Comparison of ENCODE assay signal across 1 cellular context in the genomic region with DNA sequence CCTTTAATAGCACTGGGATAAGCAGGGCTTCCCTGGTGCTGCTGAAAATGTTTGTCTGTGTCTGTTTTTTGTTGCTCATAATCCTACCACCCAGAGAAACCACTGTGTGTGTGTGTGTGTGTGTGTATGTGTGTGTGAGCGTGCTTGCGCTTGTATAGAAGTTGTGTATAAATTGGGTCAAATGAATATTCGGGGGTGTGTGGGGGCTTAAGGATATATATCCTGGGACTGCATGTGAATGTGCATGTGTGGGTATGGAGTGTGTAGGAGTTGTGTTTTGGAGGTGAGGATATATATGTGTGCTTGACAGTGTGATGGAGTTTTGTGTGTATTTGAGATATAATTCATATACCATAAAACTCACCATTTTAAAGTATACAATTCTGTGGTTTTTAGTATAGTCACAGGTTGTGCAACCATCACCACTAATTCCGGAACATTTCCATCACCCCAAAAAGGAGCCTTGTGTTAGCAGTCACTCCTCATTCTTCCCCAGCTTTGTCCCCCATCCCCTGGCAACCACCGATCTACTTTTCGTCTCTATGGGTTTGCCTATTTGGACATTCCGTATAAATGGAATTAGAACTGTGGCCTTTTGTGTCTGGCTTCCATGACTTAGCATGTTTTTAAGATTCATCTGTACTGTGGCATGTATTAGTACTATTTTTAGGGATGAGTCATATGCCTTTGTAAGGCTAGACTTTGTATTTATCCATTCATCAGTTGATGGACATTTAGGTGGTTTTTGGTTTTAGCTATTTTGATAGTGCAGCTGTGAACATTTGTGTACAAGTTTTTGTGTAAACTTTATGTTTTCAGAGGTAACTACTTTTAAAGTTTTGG.
TF ChIP-seq lines count a peak whose summit lies in the region.

No MANE protein-coding gene starts in this region.

TF ChIP-seq in SK-N-SH, 30 proteins besides CTCF, POLR2A, EP300 and RAD21:
- TF ChIP-seq, protein P1, sequence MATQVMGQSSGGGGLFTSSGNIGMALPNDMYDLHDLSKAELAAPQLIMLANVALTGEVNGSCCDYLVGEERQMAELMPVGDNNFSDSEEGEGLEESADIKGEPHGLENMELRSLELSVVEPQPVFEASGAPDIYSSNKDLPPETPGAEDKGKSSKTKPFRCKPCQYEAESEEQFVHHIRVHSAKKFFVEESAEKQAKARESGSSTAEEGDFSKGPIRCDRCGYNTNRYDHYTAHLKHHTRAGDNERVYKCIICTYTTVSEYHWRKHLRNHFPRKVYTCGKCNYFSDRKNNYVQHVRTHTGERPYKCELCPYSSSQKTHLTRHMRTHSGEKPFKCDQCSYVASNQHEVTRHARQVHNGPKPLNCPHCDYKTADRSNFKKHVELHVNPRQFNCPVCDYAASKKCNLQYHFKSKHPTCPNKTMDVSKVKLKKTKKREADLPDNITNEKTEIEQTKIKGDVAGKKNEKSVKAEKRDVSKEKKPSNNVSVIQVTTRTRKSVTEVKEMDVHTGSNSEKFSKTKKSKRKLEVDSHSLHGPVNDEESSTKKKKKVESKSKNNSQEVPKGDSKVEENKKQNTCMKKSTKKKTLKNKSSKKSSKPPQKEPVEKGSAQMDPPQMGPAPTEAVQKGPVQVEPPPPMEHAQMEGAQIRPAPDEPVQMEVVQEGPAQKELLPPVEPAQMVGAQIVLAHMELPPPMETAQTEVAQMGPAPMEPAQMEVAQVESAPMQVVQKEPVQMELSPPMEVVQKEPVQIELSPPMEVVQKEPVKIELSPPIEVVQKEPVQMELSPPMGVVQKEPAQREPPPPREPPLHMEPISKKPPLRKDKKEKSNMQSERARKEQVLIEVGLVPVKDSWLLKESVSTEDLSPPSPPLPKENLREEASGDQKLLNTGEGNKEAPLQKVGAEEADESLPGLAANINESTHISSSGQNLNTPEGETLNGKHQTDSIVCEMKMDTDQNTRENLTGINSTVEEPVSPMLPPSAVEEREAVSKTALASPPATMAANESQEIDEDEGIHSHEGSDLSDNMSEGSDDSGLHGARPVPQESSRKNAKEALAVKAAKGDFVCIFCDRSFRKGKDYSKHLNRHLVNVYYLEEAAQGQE (IDR thresholded peaks at IDR 0.05; ENCODE audit: low read depth, low read length) = no peak
- no peak for TF ChIP-seq RCOR1 (IDR thresholded peaks at IDR 0.05; ENCODE audit: low read length)
- TF ChIP-seq NFIC (IDR thresholded peaks at IDR 0.05; ENCODE audit: borderline replicate concordance) = no peak
- TF ChIP-seq, protein P2, sequence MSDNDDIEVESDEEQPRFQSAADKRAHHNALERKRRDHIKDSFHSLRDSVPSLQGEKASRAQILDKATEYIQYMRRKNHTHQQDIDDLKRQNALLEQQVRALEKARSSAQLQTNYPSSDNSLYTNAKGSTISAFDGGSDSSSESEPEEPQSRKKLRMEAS (IDR thresholded peaks at IDR 0.05; ENCODE audit: low read depth) = no peak
- no peak for TF ChIP-seq YY1 (IDR thresholded peaks at IDR 0.05; ENCODE audit: low read depth)
- TF ChIP-seq SIN3A (IDR thresholded peaks at IDR 0.05; ENCODE audit: borderline replicate concordance, low read depth, low read length) = no peak
- TF ChIP-seq MEF2A (IDR thresholded peaks at IDR 0.05; ENCODE audit: borderline replicate concordance, low read depth) = peak; percentile 66; the same call in 1 of the 2 replicates
- no peak for TF ChIP-seq TCF12 (IDR thresholded peaks at IDR 0.05)
- TF ChIP-seq FOXM1 (IDR thresholded peaks at IDR 0.05; ENCODE audit: low read depth) = no peak
- TF ChIP-seq, protein P3, sequence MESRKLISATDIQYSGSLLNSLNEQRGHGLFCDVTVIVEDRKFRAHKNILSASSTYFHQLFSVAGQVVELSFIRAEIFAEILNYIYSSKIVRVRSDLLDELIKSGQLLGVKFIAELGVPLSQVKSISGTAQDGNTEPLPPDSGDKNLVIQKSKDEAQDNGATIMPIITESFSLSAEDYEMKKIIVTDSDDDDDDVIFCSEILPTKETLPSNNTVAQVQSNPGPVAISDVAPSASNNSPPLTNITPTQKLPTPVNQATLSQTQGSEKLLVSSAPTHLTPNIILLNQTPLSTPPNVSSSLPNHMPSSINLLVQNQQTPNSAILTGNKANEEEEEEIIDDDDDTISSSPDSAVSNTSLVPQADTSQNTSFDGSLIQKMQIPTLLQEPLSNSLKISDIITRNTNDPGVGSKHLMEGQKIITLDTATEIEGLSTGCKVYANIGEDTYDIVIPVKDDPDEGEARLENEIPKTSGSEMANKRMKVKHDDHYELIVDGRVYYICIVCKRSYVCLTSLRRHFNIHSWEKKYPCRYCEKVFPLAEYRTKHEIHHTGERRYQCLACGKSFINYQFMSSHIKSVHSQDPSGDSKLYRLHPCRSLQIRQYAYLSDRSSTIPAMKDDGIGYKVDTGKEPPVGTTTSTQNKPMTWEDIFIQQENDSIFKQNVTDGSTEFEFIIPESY (IDR thresholded peaks at IDR 0.05; ENCODE audit: borderline replicate concordance, low read depth) = no peak
- TF ChIP-seq GATA2 (CRISPR knock-in tag; IDR thresholded peaks at IDR 0.05) = no peak
- TF ChIP-seq, protein P4, sequence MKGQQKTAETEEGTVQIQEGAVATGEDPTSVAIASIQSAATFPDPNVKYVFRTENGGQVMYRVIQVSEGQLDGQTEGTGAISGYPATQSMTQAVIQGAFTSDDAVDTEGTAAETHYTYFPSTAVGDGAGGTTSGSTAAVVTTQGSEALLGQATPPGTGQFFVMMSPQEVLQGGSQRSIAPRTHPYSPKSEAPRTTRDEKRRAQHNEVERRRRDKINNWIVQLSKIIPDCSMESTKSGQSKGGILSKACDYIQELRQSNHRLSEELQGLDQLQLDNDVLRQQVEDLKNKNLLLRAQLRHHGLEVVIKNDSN (IDR thresholded peaks at IDR 0.05; ENCODE audit: borderline replicate concordance, low read depth) = no peak
- TF ChIP-seq RFX5 (IDR thresholded peaks at IDR 0.05; ENCODE audit: low read length) = no peak
- no peak for TF ChIP-seq EZH2phosphoT487 (IDR thresholded peaks at IDR 0.05; ENCODE audit: borderline replicate concordance, low read depth)
- TF ChIP-seq JUND (IDR thresholded peaks at IDR 0.05) = peak; percentile 46
- TF ChIP-seq, protein P5, sequence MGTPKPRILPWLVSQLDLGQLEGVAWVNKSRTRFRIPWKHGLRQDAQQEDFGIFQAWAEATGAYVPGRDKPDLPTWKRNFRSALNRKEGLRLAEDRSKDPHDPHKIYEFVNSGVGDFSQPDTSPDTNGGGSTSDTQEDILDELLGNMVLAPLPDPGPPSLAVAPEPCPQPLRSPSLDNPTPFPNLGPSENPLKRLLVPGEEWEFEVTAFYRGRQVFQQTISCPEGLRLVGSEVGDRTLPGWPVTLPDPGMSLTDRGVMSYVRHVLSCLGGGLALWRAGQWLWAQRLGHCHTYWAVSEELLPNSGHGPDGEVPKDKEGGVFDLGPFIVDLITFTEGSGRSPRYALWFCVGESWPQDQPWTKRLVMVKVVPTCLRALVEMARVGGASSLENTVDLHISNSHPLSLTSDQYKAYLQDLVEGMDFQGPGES (IDR thresholded peaks at IDR 0.05; ENCODE audit: low read depth, low read length) = no peak
- TF ChIP-seq FOSL2 (IDR thresholded peaks at IDR 0.05; ENCODE audit: borderline replicate concordance, low read depth) = peak; percentile 49; the same call in 1 of the 2 replicates
- TF ChIP-seq TEAD4 (IDR thresholded peaks at IDR 0.05; ENCODE audit: borderline replicate concordance, insufficient read depth) = no peak
- TF ChIP-seq CHD2 (IDR thresholded peaks at IDR 0.05; ENCODE audit: low read length, partially characterized antibody) = no peak
- TF ChIP-seq POLR2AphosphoS5 (IDR thresholded peaks at IDR 0.05; ENCODE audit: low read depth, low read length) = no peak
- TF ChIP-seq SMC3 (IDR thresholded peaks at IDR 0.05; ENCODE audit: low read depth, low read length) = no peak
- no peak for TF ChIP-seq RXRA (IDR thresholded peaks at IDR 0.05; ENCODE audit: borderline replicate concordance, low read depth)
- TF ChIP-seq NRF1 (IDR thresholded peaks at IDR 0.05; ENCODE audit: low read depth, low read length) = no peak
- TF ChIP-seq TAF1 (IDR thresholded peaks at IDR 0.05; ENCODE audit: borderline replicate concordance, low read depth, low read length) = no peak
- TF ChIP-seq, protein P6, sequence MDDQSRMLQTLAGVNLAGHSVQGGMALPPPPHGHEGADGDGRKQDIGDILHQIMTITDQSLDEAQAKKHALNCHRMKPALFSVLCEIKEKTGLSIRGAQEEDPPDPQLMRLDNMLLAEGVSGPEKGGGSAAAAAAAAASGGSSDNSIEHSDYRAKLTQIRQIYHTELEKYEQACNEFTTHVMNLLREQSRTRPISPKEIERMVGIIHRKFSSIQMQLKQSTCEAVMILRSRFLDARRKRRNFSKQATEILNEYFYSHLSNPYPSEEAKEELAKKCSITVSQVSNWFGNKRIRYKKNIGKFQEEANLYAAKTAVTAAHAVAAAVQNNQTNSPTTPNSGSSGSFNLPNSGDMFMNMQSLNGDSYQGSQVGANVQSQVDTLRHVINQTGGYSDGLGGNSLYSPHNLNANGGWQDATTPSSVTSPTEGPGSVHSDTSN (IDR thresholded peaks at IDR 0.05) = peak; percentile 41
